1 cellular context compared by ENCODE assay signal in genomic region chr16:10578474-10579316, GRCh38.
TF ChIP-seq lines count a peak whose summit lies in the region.

No MANE protein-coding gene starts in this region.

TF ChIP-seq in HepG2, 621 proteins besides CTCF, POLR2A, EP300 and RAD21 (continued from another document and continues in another):
- TF ChIP-seq ARID5B (CRISPR knock-in tag; IDR thresholded peaks at IDR 0.05) (peak; percentile 86), TCF12 (IDR thresholded peaks at IDR 0.05) (no peak), TCF12 (CRISPR knock-in tag; IDR thresholded peaks at IDR 0.05) (0 out of 2 replicates have a peak, but pooled peaks have one; percentile 54), ZBTB20 (CRISPR knock-in tag; IDR thresholded peaks at IDR 0.05; ENCODE audit: borderline replicate concordance, low read depth) (peak; percentile 60; the same call in 1 of the 2 replicates), ZNF225 (CRISPR knock-in tag; IDR thresholded peaks at IDR 0.05) (peak; percentile 78; the same call in 1 of the 2 replicates), IKZF5 (CRISPR knock-in tag; IDR thresholded peaks at IDR 0.05) (peak; percentile 75), ZFX (CRISPR knock-in tag; IDR thresholded peaks at IDR 0.05; ENCODE audit: low read depth) (peak; percentile 41; the same call in 1 of the 2 replicates), UBTF (CRISPR knock-in tag; IDR thresholded peaks at IDR 0.05) (peak; percentile 57), KAT2B (IDR thresholded peaks at IDR 0.05; ENCODE audit: borderline replicate concordance, low read depth, low read length) (no peak), ZNF101 (CRISPR knock-in tag; IDR thresholded peaks at IDR 0.05; ENCODE audit: borderline replicate concordance, low read depth) (no peak), THAP7 (CRISPR knock-in tag; IDR thresholded peaks at IDR 0.05) (peak; percentile 67; the same call in 1 of the 2 replicates), SALL1 (CRISPR knock-in tag; IDR thresholded peaks at IDR 0.05) (peak; percentile 82; the same call in 1 of the 2 replicates), RARA (CRISPR knock-in tag; IDR thresholded peaks at IDR 0.05) (peak; percentile 83), ATF3 (CRISPR knock-in tag; IDR thresholded peaks at IDR 0.05) (no peak), ZNF264 (CRISPR knock-in tag; IDR thresholded peaks at IDR 0.05) (0 out of 2 replicates have a peak, but pooled peaks have one; percentile 32), AHR (CRISPR knock-in tag; IDR thresholded peaks at IDR 0.05) (no peak), SAP130 (CRISPR knock-in tag; IDR thresholded peaks at IDR 0.05; ENCODE audit: low read depth) (peak; percentile 72), ZNF354B (CRISPR knock-in tag; IDR thresholded peaks at IDR 0.05) (0 out of 2 replicates have a peak, but pooled peaks have one; percentile 31), THAP9 (CRISPR knock-in tag; IDR thresholded peaks at IDR 0.05; ENCODE audit: borderline replicate concordance) (peak; percentile 60; the same call in 1 of the 2 replicates), ZNF441 (CRISPR knock-in tag; IDR thresholded peaks at IDR 0.05; ENCODE audit: borderline replicate concordance) (0 out of 2 replicates have a peak, but pooled peaks have one; percentile 13), ZNF510 (CRISPR knock-in tag; IDR thresholded peaks at IDR 0.05; ENCODE audit: low read depth) (no peak), ZNF530 (CRISPR knock-in tag; IDR thresholded peaks at IDR 0.05; ENCODE audit: low read depth) (no peak), ZSCAN9 (CRISPR knock-in tag; IDR thresholded peaks at IDR 0.05; ENCODE audit: borderline replicate concordance) (0 out of 2 replicates have a peak, but pooled peaks have one; percentile 37), ZNF263 (CRISPR knock-in tag; IDR thresholded peaks at IDR 0.05) (peak; percentile 29; the same call in 1 of the 2 replicates), SP4 (CRISPR knock-in tag; IDR thresholded peaks at IDR 0.05) (no peak), GZF1 (CRISPR knock-in tag; IDR thresholded peaks at IDR 0.05) (0 out of 2 replicates have a peak, but pooled peaks have one; percentile 56), ZNF280B (CRISPR knock-in tag; IDR thresholded peaks at IDR 0.05; ENCODE audit: borderline replicate concordance) (peak; percentile 64), FOXO1 (CRISPR knock-in tag; IDR thresholded peaks at IDR 0.05) (peak; percentile 65; the same call in 1 of the 2 replicates), KDM5B (CRISPR knock-in tag; IDR thresholded peaks at IDR 0.05; ENCODE audit: borderline replicate concordance) (peak; percentile 62; the same call in 1 of the 2 replicates), ZBTB37 (CRISPR knock-in tag; IDR thresholded peaks at IDR 0.05) (no peak), GATA4 (IDR thresholded peaks at IDR 0.05; ENCODE audit: borderline replicate concordance, low read depth) (no peak), ZNF430 (CRISPR knock-in tag; IDR thresholded peaks at IDR 0.05) (peak; percentile 41; the same call in 1 of the 2 replicates), ZNF550 (CRISPR knock-in tag; IDR thresholded peaks at IDR 0.05; ENCODE audit: borderline replicate concordance) (no peak), ZNF740 (CRISPR knock-in tag; IDR thresholded peaks at IDR 0.05) (no peak), HNF4A (CRISPR knock-in tag; IDR thresholded peaks at IDR 0.05) (peak; percentile 81), DNMT1 (CRISPR knock-in tag; IDR thresholded peaks at IDR 0.05) (no peak), SMAD1 (CRISPR knock-in tag; IDR thresholded peaks at IDR 0.05; ENCODE audit: borderline replicate concordance, low read depth) (0 out of 2 replicates have a peak, but pooled peaks have one; percentile 33), ISL2 (CRISPR knock-in tag; IDR thresholded peaks at IDR 0.05) (0 out of 2 replicates have a peak, but pooled peaks have one; percentile 25), KDM4B (CRISPR knock-in tag; IDR thresholded peaks at IDR 0.05) (0 out of 2 replicates have a peak, but pooled peaks have one; percentile 37), DPF2 (CRISPR knock-in tag; IDR thresholded peaks at IDR 0.05; ENCODE audit: borderline replicate concordance, low read depth) (peak; percentile 25; the same call in 1 of the 2 replicates), ZNF556 (CRISPR knock-in tag; IDR thresholded peaks at IDR 0.05; ENCODE audit: borderline replicate concordance) (peak; percentile 84), HMGXB3 (CRISPR knock-in tag; IDR thresholded peaks at IDR 0.05; ENCODE audit: borderline replicate concordance) (0 out of 2 replicates have a peak, but pooled peaks have one; percentile 38)
